31 cellular contexts compared by ENCODE assay signal in genomic region chr3:42849017-42849416, GRCh38. TPM values are rescaled to one million over a fixed set of nuclear protein-coding genes. Genes with fewer than 3 reads are reported as not detected.
DNase-seq lines count a peak whose midpoint lies in the region; ATAC-seq, FAIRE-seq and TF ChIP-seq lines count a peak whose summit lies in the region.
"Had no signal": no experiment of that assay in that cellular context is flagged by ENCODE, and none has a peak within 500 bp of the region (broad histone marks: within the 10 kb centered on the region; RNA-seq: fewer than 3 reads in every experiment).

No MANE protein-coding gene starts in this region.

- H3K9me3 ChIP-seq in BLaER1 = no peaks in the 10 kb centered on the region
- H3K9me3 ChIP-seq in K562 (replicated peaks; ENCODE audit: control insufficient read depth, insufficient read depth, low read depth, low read length) = no peaks in the 10 kb centered on the region
- H3K9me3 ChIP-seq: HAP-1, SJCRH30 had no signal

- FAIRE-seq in K562 (lab: Jason Lieb, UNC) = no peak
- FAIRE-seq: A204.1 had no signal

- peak overlapping the region; percentile 69 to 96 (median 82) for H3K27ac Mint-ChIP-seq in naive B cell
- peak overlapping the region; percentile 68 for H3K27ac Mint-ChIP-seq in stimulated activated naive B cell treated with anti-CD40 and anti-IgM and Interleukin-4, amounts not matched to agents 10 μg/mL and 1 μg/mL and 100 μg/mL, for 72 hours
- H3K27ac Mint-ChIP-seq: CD4-positive, alpha-beta memory T cell; HFFc6 had no signal

- CTCF ChIA-PET in K562 (lab: Yijun Ruan, JAX; ENCODE audit: low intra/inter-chr PET ratio) = no interaction called here

- peaks cover 0 to 2% (median 0%) of the 10 kb centered on the region in 7 donors for H3K9me3 Mint-ChIP-seq in naive B cell
- H3K9me3 Mint-ChIP-seq in stimulated activated naive B cell treated with anti-CD40 and anti-IgM and Interleukin-4, amounts not matched to agents 10 μg/mL and 1 μg/mL and 100 μg/mL, for 72 hours = no peaks in the 10 kb centered on the region
- H3K9me3 Mint-ChIP-seq: CD4-positive, alpha-beta memory T cell; HFFc6 had no signal

- peak overlapping the region; percentile 35; the same call in 1 of the 2 replicates for H2AFZ ChIP-seq in K562 (ENCODE audit: low read depth, low read length)
- H2AFZ ChIP-seq: PC-9 had no signal

- H3K36me3 ChIP-seq in BLaER1 (no peaks in the 10 kb centered on the region), K562 (ENCODE audit: control insufficient read depth, insufficient read depth, low read length) (no peaks in the 10 kb centered on the region)
- H3K36me3 ChIP-seq: HAP-1, SJCRH30 had no signal

- no peak for TF ChIP-seq RAD21 in K562 (CRISPR knock-in tag; conservative IDR thresholded peaks at IDR 0.05 in 1 of 2, IDR thresholded peaks at IDR 0.05 in 1 of 2)

- ATAC-seq in K562 = no peak
- ATAC-seq in naive B cell (ENCODE audit: low read depth in 2 of 2) = no peak
- ATAC-seq in stimulated activated naive B cell treated with anti-CD40 and anti-IgM and Interleukin-4, amounts not matched to agents 10 μg/mL and 1 μg/mL and 100 μg/mL, for 72 hours (replicated peaks) = no peak
- no peak for ATAC-seq in HG03571 (IDR thresholded peaks at IDR 0.05; ENCODE audit: unreplicated experiment)
- ATAC-seq: Right ventricle myocardium inferior had no signal

- H3K79me2 ChIP-seq in K562 (ENCODE audit: control insufficient read depth, insufficient read depth, low read length) = no peaks in the 10 kb centered on the region

- H4K20me1 ChIP-seq in BLaER1 (no peaks in the 10 kb centered on the region), K562 (replicated peaks; ENCODE audit: control insufficient read depth, insufficient read depth, low read length) (no peaks in the 10 kb centered on the region)

- peaks cover 82% of the 10 kb centered on the region for H3K4me1 ChIP-seq in BLaER1
- peaks cover 11 to 33% of the 10 kb centered on the region in 2 experiments for H3K4me1 ChIP-seq in K562 (replicated peaks in 1 of 2; ENCODE audit: control insufficient read depth in 2 of 2, insufficient read depth in 2 of 2, low read length in 2 of 2)
- H3K4me1 ChIP-seq: HAP-1, SJCRH30 had no signal

- in situ Hi-C loops in K562 (cut with MboI) = no loop called here

- no TSS peak for BruUV-seq in K562 (replicated peaks; lab: Mats Ljungman, UMichigan)

- H3K4me3 ChIP-seq in BLaER1 = no peak overlapping the region
- H3K4me3 ChIP-seq in K562 = no peak overlapping the region
- H3K4me3 ChIP-seq: HAP-1, PC-9, SJCRH30 had no signal

- TF ChIP-seq EP300 in K562 (IDR thresholded peaks at IDR 0.05; ENCODE audit: low read length) = no peak

- H3K27me3 ChIP-seq in BLaER1 (no peaks in the 10 kb centered on the region), K562 (ENCODE audit: control insufficient read depth in 2 of 2, insufficient read depth in 2 of 2, low read length in 2 of 2) (peaks cover 2 to 32% of the 10 kb centered on the region in 2 experiments; a peak in 2 of 5 replicates)
- H3K27me3 ChIP-seq: SJCRH30 had no signal

- H3K36me3 Mint-ChIP-seq in naive B cell = no peaks in the 10 kb centered on the region
- no peaks in the 10 kb centered on the region for H3K36me3 Mint-ChIP-seq in stimulated activated naive B cell treated with anti-CD40 and anti-IgM and Interleukin-4, amounts not matched to agents 10 μg/mL and 1 μg/mL and 100 μg/mL, for 72 hours
- H3K36me3 Mint-ChIP-seq: CD4-positive, alpha-beta memory T cell had no signal

- no peaks in the 10 kb centered on the region for H3K9me1 ChIP-seq in K562 (ENCODE audit: control insufficient read depth, insufficient read depth, low read length)

- H3K4me1 Mint-ChIP-seq in naive B cell = peaks cover 47 to 65% (median 63%) of the 10 kb centered on the region in 3 donors
- H3K4me1 Mint-ChIP-seq in stimulated activated naive B cell treated with anti-CD40 and anti-IgM and Interleukin-4, amounts not matched to agents 10 μg/mL and 1 μg/mL and 100 μg/mL, for 72 hours = peaks cover 45 to 68% of the 10 kb centered on the region in 2 donors

- no peak overlapping the region for H3K4me2 ChIP-seq in BLaER1
- no peak overlapping the region for H3K4me2 ChIP-seq in K562 (ENCODE audit: insufficient read depth, low read length)
- H3K4me2 ChIP-seq: PC-9 had no signal

- 12% methylated on average over 7 of the region's 7 CpGs for WGBS in K562 (ENCODE audit: insufficient coverage, low coverage, missing lambda C conversion rate)

- no peak for TF ChIP-seq CTCF in K562 (IDR thresholded peaks at IDR 0.05 in 2 of 3, conservative IDR thresholded peaks at IDR 0.05 in 1 of 3; ENCODE audit: insufficient read depth in 2 of 3, low read depth in 1 of 3, low read length in 3 of 3)

- DNase-seq in K562 (ENCODE audit: extremely low read depth in 1 of 4, low spot score in 3 of 4) (no peak), naive B cell (no peak), HT-29 (ENCODE audit: low spot score) (no peak), HPDE6-E6E7 (ENCODE audit: extremely low spot score) (no peak)
- DNase-seq in stimulated activated naive B cell treated with anti-CD40 and anti-IgM and Interleukin-4, amounts not matched to agents 10 μg/mL and 1 μg/mL and 100 μg/mL, for 72 hours = no peak
- DNase-seq: C1 segment of cervical spinal cord; CD4-positive, alpha-beta memory T cell; COR-L47; DMS53; GOT3; HFFc6; Kasumi-1; MV-4-11; NCI-H1105; NCI-H1436 treated with DMSO at 0.1 percent for 48 hours; NCI-H2029; NCI-H446; NCI-H524 treated with DMSO at 0.1 percent for 48 hours; NCI-H774; PC-9; SJCRH30 had no signal

- 0 out of 2 replicates have a peak overlapping the region, but pooled peaks have one; percentile 3 for H3K27ac ChIP-seq in BLaER1
- no peak overlapping the region for H3K27ac ChIP-seq in K562 (ENCODE audit: extremely low read depth, low read depth, low read length)
- H3K27ac ChIP-seq: PC-9, SJCRH30 had no signal

- H3K9ac ChIP-seq in BLaER1 (no peak overlapping the region), K562 (ENCODE audit: insufficient read depth in 1 of 2, low read depth in 2 of 2, low read length in 2 of 2) (no peak overlapping the region)

- intact Hi-C loops in K562 (cut with micrococcal nuclease) = no loop called here

- TF ChIP-seq POLR2A in K562 (conservative IDR thresholded peaks at IDR 0.05) = no peak

- H3K27me3 Mint-ChIP-seq in naive B cell = no peaks in the 10 kb centered on the region
- no peaks in the 10 kb centered on the region for H3K27me3 Mint-ChIP-seq in stimulated activated naive B cell treated with anti-CD40 and anti-IgM and Interleukin-4, amounts not matched to agents 10 μg/mL and 1 μg/mL and 100 μg/mL, for 72 hours

- no peak overlapping the region for H3K4me3 Mint-ChIP-seq in naive B cell
- H3K4me3 Mint-ChIP-seq in stimulated activated naive B cell treated with anti-CD40 and anti-IgM and Interleukin-4, amounts not matched to agents 10 μg/mL and 1 μg/mL and 100 μg/mL, for 72 hours = no peak overlapping the region
- H3K4me3 Mint-ChIP-seq: CD4-positive, alpha-beta memory T cell; HFFc6 had no signal

- POLR2A ChIA-PET in K562 (lab: Yijun Ruan, JAX) = interaction anchor here (1.4 kb wide), 1 partner anchor 26 kb away, joined by 3 read pairs; the partner anchor contains the start of gene CYP8B1

RNA-seq across cellular contexts. Expression of gene CYP8B1, which starts 26.7 kb away (rescaled TPM):
- not detected in 2 replicates for total RNA-seq in K562 (2011; cell fraction: chromatin; rRNA removed; ENCODE audit: low replicate concordance)
- total RNA-seq in K562 (2011; cell fraction: nucleolus; rRNA removed) = not detected in 2 replicates
- total RNA-seq in K562 (2011; cell fraction: nucleoplasm; rRNA removed) = not detected in 2 replicates
- total RNA-seq in K562 (2014; rRNA removed) (not detected in 2 replicates), K562 (2014; rRNA removed; fragmentation: Illumina TruSeq; extraction: Trizol) (not detected in 2 replicates), K562 (2015; rRNA removed; fragmentation: Illumina TruSeq; extraction: Trizol) (not detected in 2 replicates), K562 (2021) (0.04 and 0.13 TPM in 2 replicates)
- polyA plus RNA-seq in K562 (2011; rRNA removed) (not detected in 2 replicates), K562 (2014; fragmentation: Illumina TruSeq; extraction: Trizol) (not detected in 2 replicates), K562 (2014; fragmentation: Nextera tagmentation; extraction: Ambion mirVana) (not detected), K562 (2014; rRNA removed) (not detected in 2 replicates), naive B cell (ENCODE audit: low read depth in 6 of 6) (not detected)
- polyA plus RNA-seq in K562 (2011; cell fraction: cytosol; rRNA removed) = not detected in 2 replicates
- polyA plus RNA-seq in K562 (2011; cell fraction: nucleus; rRNA removed) = not detected in 2 replicates
- not detected in 2 replicates for polyA plus RNA-seq in K562 (2012)
- polyA minus RNA-seq in K562 (2011; rRNA and poly(A)+ RNA removed) = not detected in 2 replicates
- not detected in 2 replicates for polyA minus RNA-seq in K562 (2011; cell fraction: cytosol; rRNA and poly(A)+ RNA removed)
- not detected in 2 replicates for polyA minus RNA-seq in K562 (2011; cell fraction: nucleus; rRNA and poly(A)+ RNA removed)
- total RNA-seq in HT-29 (2014; rRNA removed; shearing (Covaris generic)) = not detected in 2 replicates
- total RNA-seq: CD4-positive, alpha-beta memory T cell; Daoy; G401; HFFc6; MCF 10A; PC-9; Right ventricle myocardium inferior; RPMI7951; SJCRH30 had no signal
- polyA plus RNA-seq: AG04450; CD4-positive, alpha-beta memory T cell had no signal

RNA-seq across cellular contexts. Expression of gene ACKR2, which starts 39.8 kb away (rescaled TPM):
- 2.1 and 2.5 TPM in 2 replicates for total RNA-seq in K562 (2011; cell fraction: chromatin; rRNA removed; ENCODE audit: low replicate concordance)
- total RNA-seq in K562 (2011; cell fraction: nucleolus; rRNA removed) = 1.7 and 2.2 TPM in 2 replicates
- 1.5 and 3.8 TPM in 2 replicates for total RNA-seq in K562 (2011; cell fraction: nucleoplasm; rRNA removed)
- total RNA-seq in K562 (2014; rRNA removed) (0.08 and 0.32 TPM in 2 replicates), K562 (2014; rRNA removed; fragmentation: Illumina TruSeq; extraction: Trizol) (0.29 TPM in 2 replicates), K562 (2015; rRNA removed; fragmentation: Illumina TruSeq; extraction: Trizol) (0.15 TPM in 1 of 2 replicates, not detected in the other), K562 (2021) (0.69 and 0.85 TPM in 2 replicates)
- polyA plus RNA-seq in K562 (2011; rRNA removed) (0.57 and 0.74 TPM in 2 replicates), K562 (2014; fragmentation: Illumina TruSeq; extraction: Trizol) (0.15 and 0.39 TPM in 2 replicates), K562 (2014; fragmentation: Nextera tagmentation; extraction: Ambion mirVana) (under 1 TPM; 0.03 to 0.21 TPM), K562 (2014; rRNA removed) (0.07 and 0.11 TPM in 2 replicates), naive B cell (ENCODE audit: low read depth in 6 of 6) (under 1 TPM in 4 of 6 donors, not detected in 2; 0.10 to 0.28 (median 0.20) TPM)
- 0.25 and 0.41 TPM in 2 replicates for polyA plus RNA-seq in K562 (2011; cell fraction: cytosol; rRNA removed)
- 0.72 and 0.75 TPM in 2 replicates for polyA plus RNA-seq in K562 (2011; cell fraction: nucleus; rRNA removed)
- 0.29 and 0.62 TPM in 2 replicates for polyA plus RNA-seq in K562 (2012)
- 0.84 and 1.3 TPM in 2 replicates for polyA minus RNA-seq in K562 (2011; rRNA and poly(A)+ RNA removed)
- 0.57 TPM in 1 of 2 replicates, not detected in the other for polyA minus RNA-seq in K562 (2011; cell fraction: cytosol; rRNA and poly(A)+ RNA removed)
- polyA minus RNA-seq in K562 (2011; cell fraction: nucleus; rRNA and poly(A)+ RNA removed) = 0.40 and 1.1 TPM in 2 replicates
- 0.18 TPM in 1 of 2 replicates, not detected in the other for total RNA-seq in HT-29 (2014; rRNA removed; shearing (Covaris generic))
- total RNA-seq: G401, RPMI7951, SJCRH30 had no signal
- polyA plus RNA-seq: CD4-positive, alpha-beta memory T cell had no signal

RNA-seq across cellular contexts. Expression of gene HIGD1A, which starts 44.7 kb away (rescaled TPM):
- 16.0 and 47.0 TPM in 2 replicates for total RNA-seq in K562 (2011; cell fraction: chromatin; rRNA removed; ENCODE audit: low replicate concordance)
- total RNA-seq in K562 (2011; cell fraction: nucleolus; rRNA removed) = 14.0 and 19.1 TPM in 2 replicates
- total RNA-seq in K562 (2011; cell fraction: nucleoplasm; rRNA removed) = 44.3 and 95.3 TPM in 2 replicates
- total RNA-seq in K562 (2014; rRNA removed) (136 and 165 TPM in 2 replicates), K562 (2014; rRNA removed; fragmentation: Illumina TruSeq; extraction: Trizol) (333 and 382 TPM in 2 replicates), K562 (2015; rRNA removed; fragmentation: Illumina TruSeq; extraction: Trizol) (257 and 291 TPM in 2 replicates), K562 (2021) (183 and 189 TPM in 2 replicates)
- polyA plus RNA-seq in K562 (2011; rRNA removed) (218 and 362 TPM in 2 replicates), K562 (2014; fragmentation: Illumina TruSeq; extraction: Trizol) (369 and 398 TPM in 2 replicates), K562 (2014; fragmentation: Nextera tagmentation; extraction: Ambion mirVana) (1,000 to 10,000 TPM; 1,116 to 1,185 TPM), K562 (2014; rRNA removed) (331 and 362 TPM in 2 replicates), naive B cell (ENCODE audit: low read depth in 6 of 6) (10 to 100 TPM; 47.7 to 83.7 (median 65.3) TPM)
- 45.6 and 124 TPM in 2 replicates for polyA plus RNA-seq in K562 (2011; cell fraction: cytosol; rRNA removed)
- 25.3 and 53.9 TPM in 2 replicates for polyA plus RNA-seq in K562 (2011; cell fraction: nucleus; rRNA removed)
- polyA plus RNA-seq in K562 (2012) = 198 and 327 TPM in 2 replicates
- polyA minus RNA-seq in K562 (2011; rRNA and poly(A)+ RNA removed) = 172 and 181 TPM in 2 replicates
- polyA minus RNA-seq in K562 (2011; cell fraction: cytosol; rRNA and poly(A)+ RNA removed) = 59.9 and 87.1 TPM in 2 replicates
- polyA minus RNA-seq in K562 (2011; cell fraction: nucleus; rRNA and poly(A)+ RNA removed) = 14.8 and 26.3 TPM in 2 replicates
- 22.5 and 32.2 TPM in 2 replicates for total RNA-seq in HT-29 (2014; rRNA removed; shearing (Covaris generic))

RNA-seq across cellular contexts. Expression of gene ZNF662, which starts 56.9 kb away (rescaled TPM):
- 0.32 and 0.67 TPM in 2 replicates for total RNA-seq in K562 (2011; cell fraction: chromatin; rRNA removed; ENCODE audit: low replicate concordance)
- total RNA-seq in K562 (2011; cell fraction: nucleolus; rRNA removed) = 0.17 and 0.39 TPM in 2 replicates
- total RNA-seq in K562 (2011; cell fraction: nucleoplasm; rRNA removed) = 0.29 and 0.31 TPM in 2 replicates
- total RNA-seq in K562 (2014; rRNA removed) (0.20 and 0.27 TPM in 2 replicates), K562 (2014; rRNA removed; fragmentation: Illumina TruSeq; extraction: Trizol) (0.18 and 0.32 TPM in 2 replicates), K562 (2015; rRNA removed; fragmentation: Illumina TruSeq; extraction: Trizol) (0.33 and 0.49 TPM in 2 replicates), K562 (2021) (0.55 and 0.63 TPM in 2 replicates)
- polyA plus RNA-seq in K562 (2011; rRNA removed) (0.13 and 0.30 TPM in 2 replicates), K562 (2014; fragmentation: Illumina TruSeq; extraction: Trizol) (0.21 and 0.37 TPM in 2 replicates), K562 (2014; fragmentation: Nextera tagmentation; extraction: Ambion mirVana) (under 1 TPM; 0.07 to 0.22 TPM), K562 (2014; rRNA removed) (0.03 and 0.28 TPM in 2 replicates), naive B cell (ENCODE audit: low read depth in 6 of 6) (not detected)
- 0.10 and 0.15 TPM in 2 replicates for polyA plus RNA-seq in K562 (2011; cell fraction: cytosol; rRNA removed)
- 0.55 and 0.61 TPM in 2 replicates for polyA plus RNA-seq in K562 (2011; cell fraction: nucleus; rRNA removed)
- polyA plus RNA-seq in K562 (2012) = 0.64 and 1.8 TPM in 2 replicates
- polyA minus RNA-seq in K562 (2011; rRNA and poly(A)+ RNA removed) = 0.14 and 0.39 TPM in 2 replicates
- not detected in 2 replicates for polyA minus RNA-seq in K562 (2011; cell fraction: cytosol; rRNA and poly(A)+ RNA removed)
- 0.13 and 0.44 TPM in 2 replicates for polyA minus RNA-seq in K562 (2011; cell fraction: nucleus; rRNA and poly(A)+ RNA removed)
- total RNA-seq in HT-29 (2014; rRNA removed; shearing (Covaris generic)) = not detected in 2 replicates
- total RNA-seq: G401, MCF 10A, SJCRH30 had no signal
